Comparison of ENCODE assay signal across 8 cellular contexts in the genomic region with DNA sequence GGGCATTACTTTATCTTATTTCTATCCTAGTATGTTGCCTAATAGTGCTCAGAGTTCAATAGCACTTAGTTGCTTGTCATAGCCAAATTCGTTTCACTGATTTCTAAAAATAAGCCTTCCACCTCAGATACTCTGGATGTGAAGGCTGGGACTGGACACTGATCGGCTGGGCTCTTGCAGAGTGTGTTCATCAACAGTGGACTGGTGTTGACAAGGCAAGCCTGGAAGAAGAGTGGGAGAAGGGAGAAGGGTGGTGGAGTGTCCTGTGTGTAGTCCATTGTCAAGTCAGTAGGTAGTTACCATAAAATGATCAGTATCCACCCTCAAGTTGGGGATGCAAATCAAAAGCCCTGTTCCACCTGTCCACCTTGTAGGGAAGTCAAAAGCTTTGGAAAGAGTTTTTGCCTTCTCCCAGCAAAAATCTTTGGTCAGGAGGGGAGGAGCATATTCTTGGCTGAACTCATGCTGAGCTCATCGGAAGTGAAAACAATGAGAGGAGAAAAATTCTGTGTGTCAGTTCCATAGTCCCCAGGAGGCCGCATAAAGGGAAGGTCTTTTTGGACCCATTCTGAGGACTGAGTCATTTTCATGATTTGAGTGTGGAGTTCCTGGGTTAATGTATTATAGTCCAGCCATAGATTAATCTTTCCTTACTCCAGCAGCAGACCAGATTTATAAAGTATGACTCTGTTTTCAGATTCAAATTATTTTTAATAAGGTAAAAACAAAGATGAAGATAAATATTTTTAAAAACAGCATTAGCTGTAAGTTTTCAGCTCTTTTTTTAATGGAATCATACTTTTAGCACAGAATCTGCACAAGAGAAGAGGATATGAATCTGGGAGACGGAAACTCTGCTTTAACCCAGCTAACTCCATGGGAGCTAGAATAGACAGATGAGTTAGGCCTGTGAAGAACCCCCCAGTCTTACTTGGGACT.
DNase-seq lines count a peak whose midpoint lies in the region; ATAC-seq lines count a peak whose summit lies in the region.

No MANE protein-coding gene starts in this region.

- H3K27ac Mint-ChIP-seq in T-helper 2 cell treated with Interferon-gamma antibody and Interleukin-4, amounts not matched to agents 5 μg/mL and 100 μg/mL, for 36 hours = peak overlapping the region; percentile 7
- H3K27ac Mint-ChIP-seq in activated T-helper 17 cell treated with anti-CD3 and anti-CD28 coated beads, Interleukin-2, amount 50 U/mL, for 72 hours = peak overlapping the region; percentile 81

- peak; percentile 95 for ATAC-seq in activated T-helper 17 cell treated with anti-CD3 and anti-CD28 coated beads, Interleukin-2, amount 50 U/mL, for 72 hours (replicated peaks)
- peak; percentile 83 for ATAC-seq in Right ventricle myocardium superior (ENCODE audit: poor library complexity)

- peaks cover 35% of the 10 kb centered on the region for H3K4me1 Mint-ChIP-seq in T-helper 2 cell treated with Interferon-gamma antibody and Interleukin-4, amounts not matched to agents 5 μg/mL and 100 μg/mL, for 36 hours (ENCODE audit: low read depth)
- peaks cover 43% of the 10 kb centered on the region for H3K4me1 Mint-ChIP-seq in activated T-helper 17 cell treated with anti-CD3 and anti-CD28 coated beads, Interleukin-2, amount 50 U/mL, for 72 hours

- H3K4me3 Mint-ChIP-seq in T-helper 2 cell treated with Interferon-gamma antibody and Interleukin-4, amounts not matched to agents 5 μg/mL and 100 μg/mL, for 36 hours = no peak overlapping the region
- peak overlapping the region; percentile 57 for H3K4me3 Mint-ChIP-seq in activated T-helper 17 cell treated with anti-CD3 and anti-CD28 coated beads, Interleukin-2, amount 50 U/mL, for 72 hours

- peaks cover 57% of the 10 kb centered on the region for H3K36me3 Mint-ChIP-seq in T-helper 2 cell treated with Interferon-gamma antibody and Interleukin-4, amounts not matched to agents 5 μg/mL and 100 μg/mL, for 36 hours (ENCODE audit: low read depth)
- peaks cover 97% of the 10 kb centered on the region for H3K36me3 Mint-ChIP-seq in activated T-helper 17 cell treated with anti-CD3 and anti-CD28 coated beads, Interleukin-2, amount 50 U/mL, for 72 hours (ENCODE audit: low read depth)

- no peaks in the 10 kb centered on the region for H3K27me3 Mint-ChIP-seq in T-helper 2 cell treated with Interferon-gamma antibody and Interleukin-4, amounts not matched to agents 5 μg/mL and 100 μg/mL, for 36 hours (ENCODE audit: low read depth)
- no peaks in the 10 kb centered on the region for H3K27me3 Mint-ChIP-seq in activated T-helper 17 cell treated with anti-CD3 and anti-CD28 coated beads, Interleukin-2, amount 50 U/mL, for 72 hours

- intact Hi-C loops in Right ventricle myocardium superior (cut with DNase I) = no loop called here

- H3K9me3 Mint-ChIP-seq in T-helper 2 cell treated with Interferon-gamma antibody and Interleukin-4, amounts not matched to agents 5 μg/mL and 100 μg/mL, for 36 hours = no peaks in the 10 kb centered on the region
- H3K9me3 Mint-ChIP-seq in activated T-helper 17 cell treated with anti-CD3 and anti-CD28 coated beads, Interleukin-2, amount 50 U/mL, for 72 hours = no peaks in the 10 kb centered on the region

- DNase-seq in T-helper 2 cell treated with Interferon-gamma antibody and Interleukin-4, amounts not matched to agents 5 μg/mL and 100 μg/mL, for 36 hours (ENCODE audit: low spot score) = no peak
- DNase-seq in T-helper 2 cell = no peak
- DNase-seq in Right ventricle myocardium superior = peak; percentile 47
- DNase-seq in pulmonary artery endothelial cell (ENCODE audit: low read depth, low spot score) = peak; percentile 79
- DNase-seq in GM19238 (ENCODE audit: insufficient read length, low spot score) = no peak
- DNase-seq in NCI-H1930 (lab: John Stamatoyannopoulos, UW) = no peak
- DNase-seq in stimulated activated naive CD4-positive, alpha-beta T cell treated with Interleukin-2 at 50 U/mL for 16 hours (lab: John Stamatoyannopoulos, UW) = no peak

Comparison
In these comparisons a context has a peak if more than half of its experiments do, and no peak if none do; other contexts are left out.
1. DNase-seq: peak in Right ventricle myocardium superior (single experiment) and pulmonary artery endothelial cell (single experiment); none in T-helper 2 cell treated with Interferon-gamma antibody and Interleukin-4, amounts not matched to agents 5 μg/mL and 100 μg/mL, for 36 hours (single experiment), T-helper 2 cell (0 of 5), GM19238 (single experiment), NCI-H1930 (0 of 2) and stimulated activated naive CD4-positive, alpha-beta T cell treated with Interleukin-2 at 50 U/mL for 16 hours (single experiment).